ENCODE assay signal across 1 cellular context in the genomic region with DNA sequence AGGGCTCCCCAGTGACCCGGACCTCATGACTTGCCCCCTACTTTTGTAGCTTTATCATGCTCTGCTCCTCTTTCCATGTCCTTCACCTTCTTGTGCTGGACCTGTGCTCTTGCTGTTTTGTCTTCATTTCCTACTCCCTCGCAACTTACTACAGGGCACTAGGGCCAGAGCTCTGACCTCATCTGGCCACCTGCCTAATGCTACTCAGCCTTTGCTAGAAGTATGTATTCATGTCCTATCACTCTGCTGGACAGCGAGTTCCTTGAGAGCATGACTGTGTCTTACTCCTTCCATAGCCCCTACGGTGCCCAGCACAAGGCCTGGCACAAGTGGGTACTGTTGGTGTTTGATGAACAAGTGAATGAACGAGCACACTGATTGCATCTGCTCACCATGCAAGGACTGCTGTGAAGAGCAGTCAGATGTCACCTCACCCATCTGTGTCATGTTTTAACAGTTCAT.
TF ChIP-seq lines count a peak whose summit lies in the region.

No MANE protein-coding gene starts in this region.

TF ChIP-seq in H1, 55 proteins besides CTCF, POLR2A, EP300 and RAD21:
- TF ChIP-seq SP2 (IDR thresholded peaks at IDR 0.05; ENCODE audit: low read length): no peak
- TF ChIP-seq CREB1 (IDR thresholded peaks at IDR 0.05): no peak
- no peak for TF ChIP-seq HDAC2 (IDR thresholded peaks at IDR 0.05; ENCODE audit: borderline replicate concordance in 1 of 2, low read depth in 2 of 2, low read length in 2 of 2)
- no peak for TF ChIP-seq POU5F1 (IDR thresholded peaks at IDR 0.05; ENCODE audit: low read depth, low read length)
- TF ChIP-seq KDM5A (IDR thresholded peaks at IDR 0.05; ENCODE audit: low read length): no peak
- no peak for TF ChIP-seq NANOG (IDR thresholded peaks at IDR 0.05; ENCODE audit: insufficient read depth, low read depth, low read length, poor library complexity, severe bottlenecking)
- no peak for TF ChIP-seq CBX5 (IDR thresholded peaks at IDR 0.05; ENCODE audit: low read depth, low read length)
